ENCODE assay signal across 1 cellular context in the genomic region with DNA sequence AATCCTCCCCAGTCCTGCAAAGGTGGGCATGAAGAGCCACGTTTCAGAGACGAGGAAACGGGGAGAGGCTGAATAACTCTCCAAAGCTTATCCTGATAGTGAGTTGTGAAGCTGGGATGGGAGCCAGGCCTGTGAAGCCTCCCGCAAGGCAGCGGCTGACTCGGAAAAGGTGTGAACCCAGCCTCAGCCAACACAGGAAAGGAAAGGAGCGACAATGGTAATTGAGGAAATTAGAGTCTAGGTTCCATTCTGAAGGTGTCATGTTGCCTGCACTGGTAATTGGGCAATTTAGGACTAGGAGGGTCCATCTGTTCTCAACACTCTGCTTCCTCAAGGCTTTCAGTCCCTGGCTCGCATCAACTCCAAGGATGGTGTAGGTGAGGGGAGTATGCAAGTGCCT.
TF ChIP-seq lines count a peak whose summit lies in the region.

No MANE protein-coding gene starts in this region.

TF ChIP-seq in GM23338, 12 proteins besides CTCF, POLR2A, EP300 and RAD21:
- TF ChIP-seq, protein P1, sequence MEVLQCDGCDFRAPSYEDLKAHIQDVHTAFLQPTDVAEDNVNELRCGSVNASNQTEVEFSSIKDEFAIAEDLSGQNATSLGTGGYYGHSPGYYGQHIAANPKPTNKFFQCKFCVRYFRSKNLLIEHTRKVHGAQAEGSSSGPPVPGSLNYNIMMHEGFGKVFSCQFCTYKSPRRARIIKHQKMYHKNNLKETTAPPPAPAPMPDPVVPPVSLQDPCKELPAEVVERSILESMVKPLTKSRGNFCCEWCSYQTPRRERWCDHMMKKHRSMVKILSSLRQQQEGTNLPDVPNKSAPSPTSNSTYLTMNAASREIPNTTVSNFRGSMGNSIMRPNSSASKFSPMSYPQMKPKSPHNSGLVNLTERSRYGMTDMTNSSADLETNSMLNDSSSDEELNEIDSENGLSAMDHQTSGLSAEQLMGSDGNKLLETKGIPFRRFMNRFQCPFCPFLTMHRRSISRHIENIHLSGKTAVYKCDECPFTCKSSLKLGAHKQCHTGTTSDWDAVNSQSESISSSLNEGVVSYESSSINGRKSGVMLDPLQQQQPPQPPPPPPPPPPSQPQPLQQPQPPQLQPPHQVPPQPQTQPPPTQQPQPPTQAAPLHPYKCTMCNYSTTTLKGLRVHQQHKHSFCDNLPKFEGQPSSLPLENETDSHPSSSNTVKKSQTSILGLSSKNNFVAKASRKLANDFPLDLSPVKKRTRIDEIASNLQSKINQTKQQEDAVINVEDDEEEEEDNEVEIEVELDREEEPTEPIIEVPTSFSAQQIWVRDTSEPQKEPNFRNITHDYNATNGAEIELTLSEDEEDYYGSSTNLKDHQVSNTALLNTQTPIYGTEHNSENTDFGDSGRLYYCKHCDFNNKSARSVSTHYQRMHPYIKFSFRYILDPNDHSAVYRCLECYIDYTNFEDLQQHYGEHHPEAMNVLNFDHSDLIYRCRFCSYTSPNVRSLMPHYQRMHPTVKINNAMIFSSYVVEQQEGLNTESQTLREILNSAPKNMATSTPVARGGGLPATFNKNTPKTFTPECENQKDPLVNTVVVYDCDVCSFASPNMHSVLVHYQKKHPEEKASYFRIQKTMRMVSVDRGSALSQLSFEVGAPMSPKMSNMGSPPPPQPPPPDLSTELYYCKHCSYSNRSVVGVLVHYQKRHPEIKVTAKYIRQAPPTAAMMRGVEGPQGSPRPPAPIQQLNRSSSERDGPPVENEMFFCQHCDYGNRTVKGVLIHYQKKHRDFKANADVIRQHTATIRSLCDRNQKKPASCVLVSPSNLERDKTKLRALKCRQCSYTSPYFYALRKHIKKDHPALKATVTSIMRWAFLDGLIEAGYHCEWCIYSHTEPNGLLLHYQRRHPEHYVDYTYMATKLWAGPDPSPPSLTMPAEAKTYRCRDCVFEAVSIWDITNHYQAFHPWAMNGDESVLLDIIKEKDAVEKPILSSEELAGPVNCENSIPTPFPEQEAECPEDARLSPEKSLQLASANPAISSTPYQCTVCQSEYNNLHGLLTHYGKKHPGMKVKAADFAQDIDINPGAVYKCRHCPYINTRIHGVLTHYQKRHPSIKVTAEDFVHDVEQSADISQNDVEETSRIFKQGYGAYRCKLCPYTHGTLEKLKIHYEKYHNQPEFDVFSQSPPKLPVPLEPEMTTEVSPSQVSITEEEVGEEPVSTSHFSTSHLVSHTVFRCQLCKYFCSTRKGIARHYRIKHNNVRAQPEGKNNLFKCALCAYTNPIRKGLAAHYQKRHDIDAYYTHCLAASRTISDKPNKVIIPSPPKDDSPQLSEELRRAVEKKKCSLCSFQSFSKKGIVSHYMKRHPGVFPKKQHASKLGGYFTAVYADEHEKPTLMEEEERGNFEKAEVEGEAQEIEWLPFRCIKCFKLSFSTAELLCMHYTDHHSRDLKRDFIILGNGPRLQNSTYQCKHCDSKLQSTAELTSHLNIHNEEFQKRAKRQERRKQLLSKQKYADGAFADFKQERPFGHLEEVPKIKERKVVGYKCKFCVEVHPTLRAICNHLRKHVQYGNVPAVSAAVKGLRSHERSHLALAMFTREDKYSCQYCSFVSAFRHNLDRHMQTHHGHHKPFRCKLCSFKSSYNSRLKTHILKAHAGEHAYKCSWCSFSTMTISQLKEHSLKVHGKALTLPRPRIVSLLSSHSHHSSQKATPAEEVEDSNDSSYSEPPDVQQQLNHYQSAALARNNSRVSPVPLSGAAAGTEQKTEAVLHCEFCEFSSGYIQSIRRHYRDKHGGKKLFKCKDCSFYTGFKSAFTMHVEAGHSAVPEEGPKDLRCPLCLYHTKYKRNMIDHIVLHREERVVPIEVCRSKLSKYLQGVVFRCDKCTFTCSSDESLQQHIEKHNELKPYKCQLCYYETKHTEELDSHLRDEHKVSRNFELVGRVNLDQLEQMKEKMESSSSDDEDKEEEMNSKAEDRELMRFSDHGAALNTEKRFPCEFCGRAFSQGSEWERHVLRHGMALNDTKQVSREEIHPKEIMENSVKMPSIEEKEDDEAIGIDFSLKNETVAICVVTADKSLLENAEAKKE (CRISPR knock-in tag; IDR thresholded peaks at IDR 0.05): no peak
- TF ChIP-seq JUNB (IDR thresholded peaks at IDR 0.05; ENCODE audit: unreplicated experiment) (no peak), CREB1 (CRISPR knock-in tag; IDR thresholded peaks at IDR 0.05; ENCODE audit: low read depth) (no peak), ZNF331 (CRISPR knock-in tag; IDR thresholded peaks at IDR 0.05; ENCODE audit: low read depth) (no peak), ZNF114 (CRISPR knock-in tag; IDR thresholded peaks at IDR 0.05) (no peak), EZH2 (IDR thresholded peaks at IDR 0.05; ENCODE audit: low read depth, unreplicated experiment) (no peak), STAT1 (IDR thresholded peaks at IDR 0.05; ENCODE audit: unreplicated experiment) (no peak), NANOG (IDR thresholded peaks at IDR 0.05; ENCODE audit: borderline replicate concordance) (no peak), EZH2phosphoT487 (IDR thresholded peaks at IDR 0.05; ENCODE audit: unreplicated experiment) (no peak), POLR2AphosphoS5 (IDR thresholded peaks at IDR 0.05; ENCODE audit: low read depth) (no peak)
- TF ChIP-seq, protein P2, sequence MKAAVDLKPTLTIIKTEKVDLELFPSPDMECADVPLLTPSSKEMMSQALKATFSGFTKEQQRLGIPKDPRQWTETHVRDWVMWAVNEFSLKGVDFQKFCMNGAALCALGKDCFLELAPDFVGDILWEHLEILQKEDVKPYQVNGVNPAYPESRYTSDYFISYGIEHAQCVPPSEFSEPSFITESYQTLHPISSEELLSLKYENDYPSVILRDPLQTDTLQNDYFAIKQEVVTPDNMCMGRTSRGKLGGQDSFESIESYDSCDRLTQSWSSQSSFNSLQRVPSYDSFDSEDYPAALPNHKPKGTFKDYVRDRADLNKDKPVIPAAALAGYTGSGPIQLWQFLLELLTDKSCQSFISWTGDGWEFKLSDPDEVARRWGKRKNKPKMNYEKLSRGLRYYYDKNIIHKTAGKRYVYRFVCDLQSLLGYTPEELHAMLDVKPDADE (IDR thresholded peaks at IDR 0.05): no peak
- TF ChIP-seq, protein P3, sequence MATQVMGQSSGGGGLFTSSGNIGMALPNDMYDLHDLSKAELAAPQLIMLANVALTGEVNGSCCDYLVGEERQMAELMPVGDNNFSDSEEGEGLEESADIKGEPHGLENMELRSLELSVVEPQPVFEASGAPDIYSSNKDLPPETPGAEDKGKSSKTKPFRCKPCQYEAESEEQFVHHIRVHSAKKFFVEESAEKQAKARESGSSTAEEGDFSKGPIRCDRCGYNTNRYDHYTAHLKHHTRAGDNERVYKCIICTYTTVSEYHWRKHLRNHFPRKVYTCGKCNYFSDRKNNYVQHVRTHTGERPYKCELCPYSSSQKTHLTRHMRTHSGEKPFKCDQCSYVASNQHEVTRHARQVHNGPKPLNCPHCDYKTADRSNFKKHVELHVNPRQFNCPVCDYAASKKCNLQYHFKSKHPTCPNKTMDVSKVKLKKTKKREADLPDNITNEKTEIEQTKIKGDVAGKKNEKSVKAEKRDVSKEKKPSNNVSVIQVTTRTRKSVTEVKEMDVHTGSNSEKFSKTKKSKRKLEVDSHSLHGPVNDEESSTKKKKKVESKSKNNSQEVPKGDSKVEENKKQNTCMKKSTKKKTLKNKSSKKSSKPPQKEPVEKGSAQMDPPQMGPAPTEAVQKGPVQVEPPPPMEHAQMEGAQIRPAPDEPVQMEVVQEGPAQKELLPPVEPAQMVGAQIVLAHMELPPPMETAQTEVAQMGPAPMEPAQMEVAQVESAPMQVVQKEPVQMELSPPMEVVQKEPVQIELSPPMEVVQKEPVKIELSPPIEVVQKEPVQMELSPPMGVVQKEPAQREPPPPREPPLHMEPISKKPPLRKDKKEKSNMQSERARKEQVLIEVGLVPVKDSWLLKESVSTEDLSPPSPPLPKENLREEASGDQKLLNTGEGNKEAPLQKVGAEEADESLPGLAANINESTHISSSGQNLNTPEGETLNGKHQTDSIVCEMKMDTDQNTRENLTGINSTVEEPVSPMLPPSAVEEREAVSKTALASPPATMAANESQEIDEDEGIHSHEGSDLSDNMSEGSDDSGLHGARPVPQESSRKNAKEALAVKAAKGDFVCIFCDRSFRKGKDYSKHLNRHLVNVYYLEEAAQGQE (IDR thresholded peaks at IDR 0.05; ENCODE audit: unreplicated experiment): no peak
